2 cellular contexts compared by ENCODE assay signal in the genomic region with DNA sequence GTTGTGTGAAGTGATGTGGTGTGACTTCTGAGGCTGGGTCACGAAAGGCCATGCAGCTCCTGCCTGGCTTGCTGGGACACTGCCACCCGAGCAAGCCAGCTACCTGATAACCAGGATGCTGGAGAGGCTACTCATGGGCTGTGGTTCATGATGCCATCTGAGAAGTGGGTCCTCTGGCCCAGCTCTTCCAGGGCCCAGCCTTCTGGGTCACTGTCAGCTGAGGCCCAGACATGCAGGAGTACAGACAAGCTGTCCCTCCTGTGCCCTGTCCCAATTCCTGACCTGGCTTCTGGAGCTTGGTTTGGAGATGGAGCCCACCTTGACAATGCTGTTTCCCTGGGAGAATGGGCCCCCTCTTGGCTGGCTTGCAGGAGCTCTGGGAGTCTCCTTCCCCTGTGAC.
TF ChIP-seq lines count a peak whose summit lies in the region.

No MANE protein-coding gene starts in this region.

TF ChIP-seq in IMR-90, 13 proteins besides CTCF, POLR2A, EP300 and RAD21:
- TF ChIP-seq NFE2L2 (IDR thresholded peaks at IDR 0.05; ENCODE audit: low read depth, low read length) (no peak), MXI1 (IDR thresholded peaks at IDR 0.05; ENCODE audit: borderline replicate concordance, low read depth, low read length) (no peak), CEBPB (IDR thresholded peaks at IDR 0.05; ENCODE audit: low read depth, low read length) (no peak), MAZ (IDR thresholded peaks at IDR 0.05; ENCODE audit: borderline replicate concordance, low read depth, low read length) (no peak), RCOR1 (IDR thresholded peaks at IDR 0.05; ENCODE audit: insufficient replicate concordance, low read length) (no peak), CHD1 (IDR thresholded peaks at IDR 0.05; ENCODE audit: low read depth, low read length) (no peak), MAFK (IDR thresholded peaks at IDR 0.05; ENCODE audit: low read depth, low read length) (no peak), FOS (IDR thresholded peaks at IDR 0.05; ENCODE audit: low read depth, low read length) (no peak), BHLHE40 (IDR thresholded peaks at IDR 0.05; ENCODE audit: low read depth, low read length) (no peak), SMC3 (IDR thresholded peaks at IDR 0.05; ENCODE audit: low read depth, low read length) (no peak), RFX5 (IDR thresholded peaks at IDR 0.05; ENCODE audit: low read depth, low read length) (no peak)
- TF ChIP-seq, protein P1, sequence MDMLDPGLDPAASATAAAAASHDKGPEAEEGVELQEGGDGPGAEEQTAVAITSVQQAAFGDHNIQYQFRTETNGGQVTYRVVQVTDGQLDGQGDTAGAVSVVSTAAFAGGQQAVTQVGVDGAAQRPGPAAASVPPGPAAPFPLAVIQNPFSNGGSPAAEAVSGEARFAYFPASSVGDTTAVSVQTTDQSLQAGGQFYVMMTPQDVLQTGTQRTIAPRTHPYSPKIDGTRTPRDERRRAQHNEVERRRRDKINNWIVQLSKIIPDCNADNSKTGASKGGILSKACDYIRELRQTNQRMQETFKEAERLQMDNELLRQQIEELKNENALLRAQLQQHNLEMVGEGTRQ (IDR thresholded peaks at IDR 0.05; ENCODE audit: low read depth, low read length), result no peak
- TF ChIP-seq, protein P2, sequence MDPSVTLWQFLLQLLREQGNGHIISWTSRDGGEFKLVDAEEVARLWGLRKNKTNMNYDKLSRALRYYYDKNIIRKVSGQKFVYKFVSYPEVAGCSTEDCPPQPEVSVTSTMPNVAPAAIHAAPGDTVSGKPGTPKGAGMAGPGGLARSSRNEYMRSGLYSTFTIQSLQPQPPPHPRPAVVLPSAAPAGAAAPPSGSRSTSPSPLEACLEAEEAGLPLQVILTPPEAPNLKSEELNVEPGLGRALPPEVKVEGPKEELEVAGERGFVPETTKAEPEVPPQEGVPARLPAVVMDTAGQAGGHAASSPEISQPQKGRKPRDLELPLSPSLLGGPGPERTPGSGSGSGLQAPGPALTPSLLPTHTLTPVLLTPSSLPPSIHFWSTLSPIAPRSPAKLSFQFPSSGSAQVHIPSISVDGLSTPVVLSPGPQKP (IDR thresholded peaks at IDR 0.05; ENCODE audit: borderline replicate concordance, low read depth, low read length), result no peak

TF ChIP-seq in GM12878, 131 proteins besides CTCF, POLR2A, EP300 and RAD21:
- TF ChIP-seq, protein P3, sequence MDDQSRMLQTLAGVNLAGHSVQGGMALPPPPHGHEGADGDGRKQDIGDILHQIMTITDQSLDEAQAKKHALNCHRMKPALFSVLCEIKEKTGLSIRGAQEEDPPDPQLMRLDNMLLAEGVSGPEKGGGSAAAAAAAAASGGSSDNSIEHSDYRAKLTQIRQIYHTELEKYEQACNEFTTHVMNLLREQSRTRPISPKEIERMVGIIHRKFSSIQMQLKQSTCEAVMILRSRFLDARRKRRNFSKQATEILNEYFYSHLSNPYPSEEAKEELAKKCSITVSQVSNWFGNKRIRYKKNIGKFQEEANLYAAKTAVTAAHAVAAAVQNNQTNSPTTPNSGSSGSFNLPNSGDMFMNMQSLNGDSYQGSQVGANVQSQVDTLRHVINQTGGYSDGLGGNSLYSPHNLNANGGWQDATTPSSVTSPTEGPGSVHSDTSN (IDR thresholded peaks at IDR 0.05; ENCODE audit: insufficient replicate concordance, low read depth, low read length), result no peak
- TF ChIP-seq EED (IDR thresholded peaks at IDR 0.05; ENCODE audit: low read depth), result no peak
- TF ChIP-seq ZNF207 (IDR thresholded peaks at IDR 0.05; ENCODE audit: borderline replicate concordance), result no peak
- no peak for TF ChIP-seq ETV6 (conservative IDR thresholded peaks at IDR 0.05 in 1 of 2, IDR thresholded peaks at IDR 0.05 in 1 of 2; ENCODE audit: borderline replicate concordance in 1 of 2, low read depth in 1 of 2)
- TF ChIP-seq, protein P4, sequence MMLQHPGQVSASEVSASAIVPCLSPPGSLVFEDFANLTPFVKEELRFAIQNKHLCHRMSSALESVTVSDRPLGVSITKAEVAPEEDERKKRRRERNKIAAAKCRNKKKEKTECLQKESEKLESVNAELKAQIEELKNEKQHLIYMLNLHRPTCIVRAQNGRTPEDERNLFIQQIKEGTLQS (IDR thresholded peaks at IDR 0.05; ENCODE audit: borderline replicate concordance, extremely low read depth, low read depth, low read length), result no peak
- TF ChIP-seq RCOR1 (conservative IDR thresholded peaks at IDR 0.05; ENCODE audit: low read depth, low read length), result no peak
- TF ChIP-seq NBN (IDR thresholded peaks at IDR 0.05), result no peak
- TF ChIP-seq MXI1 (IDR thresholded peaks at IDR 0.05; ENCODE audit: low read depth, low read length), result no peak
- TF ChIP-seq, protein P5, sequence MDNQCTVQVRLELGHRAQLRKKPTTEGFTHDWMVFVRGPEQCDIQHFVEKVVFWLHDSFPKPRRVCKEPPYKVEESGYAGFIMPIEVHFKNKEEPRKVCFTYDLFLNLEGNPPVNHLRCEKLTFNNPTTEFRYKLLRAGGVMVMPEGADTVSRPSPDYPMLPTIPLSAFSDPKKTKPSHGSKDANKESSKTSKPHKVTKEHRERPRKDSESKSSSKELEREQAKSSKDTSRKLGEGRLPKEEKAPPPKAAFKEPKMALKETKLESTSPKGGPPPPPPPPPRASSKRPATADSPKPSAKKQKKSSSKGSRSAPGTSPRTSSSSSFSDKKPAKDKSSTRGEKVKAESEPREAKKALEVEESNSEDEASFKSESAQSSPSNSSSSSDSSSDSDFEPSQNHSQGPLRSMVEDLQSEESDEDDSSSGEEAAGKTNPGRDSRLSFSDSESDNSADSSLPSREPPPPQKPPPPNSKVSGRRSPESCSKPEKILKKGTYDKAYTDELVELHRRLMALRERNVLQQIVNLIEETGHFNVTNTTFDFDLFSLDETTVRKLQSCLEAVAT (IDR thresholded peaks at IDR 0.05), result no peak
- TF ChIP-seq, protein P6, sequence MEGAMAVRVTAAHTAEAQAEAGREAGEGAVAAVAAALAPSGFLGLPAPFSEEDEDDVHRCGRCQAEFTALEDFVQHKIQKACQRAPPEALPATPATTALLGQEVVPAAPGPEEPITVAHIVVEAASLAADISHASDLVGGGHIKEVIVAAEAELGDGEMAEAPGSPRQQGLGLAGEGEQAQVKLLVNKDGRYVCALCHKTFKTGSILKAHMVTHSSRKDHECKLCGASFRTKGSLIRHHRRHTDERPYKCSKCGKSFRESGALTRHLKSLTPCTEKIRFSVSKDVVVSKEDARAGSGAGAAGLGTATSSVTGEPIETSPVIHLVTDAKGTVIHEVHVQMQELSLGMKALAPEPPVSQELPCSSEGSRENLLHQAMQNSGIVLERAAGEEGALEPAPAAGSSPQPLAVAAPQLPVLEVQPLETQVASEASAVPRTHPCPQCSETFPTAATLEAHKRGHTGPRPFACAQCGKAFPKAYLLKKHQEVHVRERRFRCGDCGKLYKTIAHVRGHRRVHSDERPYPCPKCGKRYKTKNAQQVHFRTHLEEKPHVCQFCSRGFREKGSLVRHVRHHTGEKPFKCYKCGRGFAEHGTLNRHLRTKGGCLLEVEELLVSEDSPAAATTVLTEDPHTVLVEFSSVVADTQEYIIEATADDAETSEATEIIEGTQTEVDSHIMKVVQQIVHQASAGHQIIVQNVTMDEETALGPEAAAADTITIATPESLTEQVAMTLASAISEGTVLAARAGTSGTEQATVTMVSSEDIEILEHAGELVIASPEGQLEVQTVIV (IDR thresholded peaks at IDR 0.05; ENCODE audit: borderline replicate concordance, partially characterized antibody), result no peak
